Comparison of ENCODE assay signal across 1 cellular context in the genomic region with DNA sequence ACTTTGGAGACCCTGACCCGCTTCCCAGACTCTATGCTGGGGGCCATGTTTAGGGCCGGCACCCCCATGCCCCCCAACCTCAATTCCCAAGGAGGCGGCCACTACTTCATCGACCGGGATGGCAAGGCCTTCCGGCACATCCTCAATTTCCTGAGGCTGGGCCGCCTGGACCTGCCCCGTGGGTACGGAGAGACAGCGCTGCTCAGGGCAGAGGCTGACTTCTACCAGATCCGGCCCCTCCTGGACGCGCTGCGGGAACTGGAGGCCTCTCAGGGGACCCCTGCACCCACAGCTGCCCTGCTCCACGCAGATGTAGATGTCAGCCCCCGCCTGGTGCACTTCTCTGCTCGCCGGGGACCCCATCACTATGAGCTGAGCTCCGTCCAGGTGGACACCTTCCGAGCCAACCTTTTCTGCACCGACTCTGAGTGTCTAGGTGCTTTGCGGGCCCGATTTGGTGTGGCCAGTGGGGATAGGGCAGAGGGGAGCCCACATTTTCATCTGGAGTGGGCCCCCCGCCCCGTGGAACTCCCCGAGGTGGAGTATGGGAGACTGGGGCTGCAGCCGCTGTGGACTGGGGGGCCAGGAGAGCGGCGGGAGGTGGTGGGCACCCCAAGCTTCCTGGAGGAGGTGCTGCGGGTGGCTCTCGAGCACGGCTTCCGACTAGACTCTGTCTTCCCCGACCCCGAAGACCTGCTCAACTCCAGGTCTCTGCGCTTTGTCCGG.
TF ChIP-seq lines count a peak whose summit lies in the region.

No MANE protein-coding gene starts in this region.

TF ChIP-seq in K562, 482 proteins besides CTCF, POLR2A, EP300 and RAD21:
- no peak for TF ChIP-seq PURB (CRISPR knock-in tag; IDR thresholded peaks at IDR 0.05; ENCODE audit: low read depth)
- TF ChIP-seq ATF7 (IDR thresholded peaks at IDR 0.05), result no peak
- no peak for TF ChIP-seq NR2C2 (CRISPR knock-in tag; IDR thresholded peaks at IDR 0.05)
- no peak for TF ChIP-seq NR2C2 (tag; IDR thresholded peaks at IDR 0.05)
- TF ChIP-seq ARID2 (IDR thresholded peaks at IDR 0.05), result no peak
- TF ChIP-seq ZNF239 (CRISPR knock-in tag; IDR thresholded peaks at IDR 0.05), result no peak
- TF ChIP-seq, protein P1, sequence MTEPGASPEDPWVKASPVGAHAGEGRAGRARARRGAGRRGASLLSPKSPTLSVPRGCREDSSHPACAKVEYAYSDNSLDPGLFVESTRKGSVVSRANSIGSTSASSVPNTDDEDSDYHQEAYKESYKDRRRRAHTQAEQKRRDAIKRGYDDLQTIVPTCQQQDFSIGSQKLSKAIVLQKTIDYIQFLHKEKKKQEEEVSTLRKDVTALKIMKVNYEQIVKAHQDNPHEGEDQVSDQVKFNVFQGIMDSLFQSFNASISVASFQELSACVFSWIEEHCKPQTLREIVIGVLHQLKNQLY (CRISPR knock-in tag; conservative IDR thresholded peaks at IDR 0.05), result no peak
- TF ChIP-seq CBX2 (IDR thresholded peaks at IDR 0.05; ENCODE audit: insufficient read depth, low read length, poor library complexity, severe bottlenecking), result no peak
- TF ChIP-seq, protein P2, sequence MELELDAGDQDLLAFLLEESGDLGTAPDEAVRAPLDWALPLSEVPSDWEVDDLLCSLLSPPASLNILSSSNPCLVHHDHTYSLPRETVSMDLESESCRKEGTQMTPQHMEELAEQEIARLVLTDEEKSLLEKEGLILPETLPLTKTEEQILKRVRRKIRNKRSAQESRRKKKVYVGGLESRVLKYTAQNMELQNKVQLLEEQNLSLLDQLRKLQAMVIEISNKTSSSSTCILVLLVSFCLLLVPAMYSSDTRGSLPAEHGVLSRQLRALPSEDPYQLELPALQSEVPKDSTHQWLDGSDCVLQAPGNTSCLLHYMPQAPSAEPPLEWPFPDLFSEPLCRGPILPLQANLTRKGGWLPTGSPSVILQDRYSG (tag; conservative IDR thresholded peaks at IDR 0.05; ENCODE audit: low read depth), result no peak
- TF ChIP-seq PKNOX1 (IDR thresholded peaks at IDR 0.05), result no peak
TF ChIP-seq in K562: peak in this region for 0.
